9 cellular contexts compared by ENCODE assay signal in genomic region chr1:32273389-32274208, GRCh38. TPM values are rescaled to one million over a fixed set of nuclear protein-coding genes. Genes with fewer than 3 reads are reported as not detected.
A peak's percentile ranks its signal among the peaks of the same experiment; 100 is the strongest.
DNase-seq lines count a peak whose midpoint lies in the region; ATAC-seq and TF ChIP-seq lines count a peak whose summit lies in the region.
"Had no signal": no experiment of that assay in that cellular context is flagged by ENCODE, and none has a peak within 500 bp of the region (broad histone marks: within the 10 kb centered on the region; RNA-seq: fewer than 3 reads in every experiment).

No MANE protein-coding gene starts in this region.

- no peak overlapping the region for H3K23ac ChIP-seq in neuronal stem cell (ENCODE audit: low read depth, low read length, poor library complexity)

- DNase-seq in H7 (peak; percentile 89), PC-9 (peak; percentile 79 to 86), neuronal stem cell (ENCODE audit: low spot score) (no peak), progenitor cell of endocrine pancreas (ENCODE audit: low spot score, unreplicated experiment) (no peak), NCI-H1092 (lab: John Stamatoyannopoulos, UW) (no peak), MV-4-11 (lab: John Stamatoyannopoulos, UW) (no peak)
- DNase-seq in activated naive CD4-positive, alpha-beta T cell treated with Interleukin-2 at 50 U/mL for 16 hours = peak; percentile 79

- H3K9me2 ChIP-seq in PC-9 (ENCODE audit: insufficient read depth) = no peaks in the 10 kb centered on the region

- peaks cover 3% of the 10 kb centered on the region for H3K36me3 ChIP-seq in H7 (replicated peaks; ENCODE audit: control insufficient read depth, insufficient read depth, low read length)
- no peaks in the 10 kb centered on the region for H3K36me3 ChIP-seq in PC-9 (ENCODE audit: low read depth)
- no peaks in the 10 kb centered on the region for H3K36me3 ChIP-seq in neuronal stem cell (replicated peaks in 1 of 2; ENCODE audit: control insufficient read depth in 2 of 2, insufficient read depth in 2 of 2, low read length in 2 of 2)

- H3K18ac ChIP-seq in neuronal stem cell (ENCODE audit: low read length) = peak overlapping the region; percentile 44

- intact Hi-C loops in PC-9 (cut with micrococcal nuclease; ENCODE audit: unreplicated experiment) = no loop called here

- no peak for ATAC-seq in HG02623 (IDR thresholded peaks at IDR 0.05; ENCODE audit: unreplicated experiment)

- H3K79me1 ChIP-seq in neuronal stem cell (ENCODE audit: low read depth, low read length) = no peaks in the 10 kb centered on the region

- TSS peak; percentile 94 for BruUV-seq in PC-9 (replicated peaks; lab: Mats Ljungman, UMichigan)

- peaks cover 9% of the 10 kb centered on the region for H3K4me1 Mint-ChIP-seq in progenitor cell of endocrine pancreas (ENCODE audit: low read depth)

- H4K8ac ChIP-seq in neuronal stem cell (ENCODE audit: low read depth, low read length) = no peak overlapping the region

- no peak overlapping the region for H3K14ac ChIP-seq in neuronal stem cell (ENCODE audit: low read length)

- H2AFZ ChIP-seq in PC-9 = peak overlapping the region; percentile 67; the same call in 1 of the 2 replicates
- peak overlapping the region; percentile 25 for H2AFZ ChIP-seq in neuronal stem cell (ENCODE audit: low read length)

- H3K9me3 ChIP-seq in PC-9 (ENCODE audit: insufficient read depth, low read depth) (no peaks in the 10 kb centered on the region), neuronal stem cell (replicated peaks in 1 of 2; ENCODE audit: control insufficient read depth in 2 of 2, insufficient read depth in 1 of 2, low read depth in 1 of 2, low read length in 2 of 2) (no peaks in the 10 kb centered on the region)

- no peaks in the 10 kb centered on the region for H3K79me2 ChIP-seq in PC-9 (ENCODE audit: low read depth)

- peaks cover 18% of the 10 kb centered on the region for H3K4me1 ChIP-seq in PC-9 (replicated peaks; ENCODE audit: insufficient read depth)
- peaks cover 0 to 1% of the 10 kb centered on the region in 2 donors for H3K4me1 ChIP-seq in neuronal stem cell (ENCODE audit: control insufficient read depth in 2 of 2, insufficient read depth in 1 of 2, low read depth in 1 of 2, low read length in 2 of 2)

- H3K4me3 ChIP-seq in H7 (ENCODE audit: insufficient read depth, low read depth, low read length) (peak overlapping the region; percentile 42), PC-9 (peak overlapping the region; percentile 38; the same call in 1 of the 2 replicates), neuronal stem cell (ENCODE audit: low read length in 2 of 2) (peak overlapping the region in 1 of 2 donors; percentile 65)
- H3K4me3 ChIP-seq: lung had no signal

- H3K9ac ChIP-seq in neuronal stem cell (ENCODE audit: low read depth, low read length, poor library complexity) = no peak overlapping the region

- no peaks in the 10 kb centered on the region for H3K36me3 Mint-ChIP-seq in progenitor cell of endocrine pancreas (ENCODE audit: insufficient read depth)

- no peak overlapping the region for H3K27ac Mint-ChIP-seq in progenitor cell of endocrine pancreas

- POLR2A ChIA-PET in PC-9 (lab: Charles Lee; ENCODE audit: unreplicated experiment) = interaction anchor here (0.6 kb wide), 2 partner anchors 17 to 194 kb away, joined by 4 to 6 read pairs; no protein-coding TSS in a partner anchor

- H2BK12ac ChIP-seq in neuronal stem cell (ENCODE audit: low read length) = no peak overlapping the region

- no peak overlapping the region for H3K4me3 Mint-ChIP-seq in progenitor cell of endocrine pancreas (ENCODE audit: low read depth)

- H3K27me3 ChIP-seq in H7 (ENCODE audit: control insufficient read depth, insufficient read depth, low read length) = peaks cover 4% of the 10 kb centered on the region; the same call in 1 of the 2 replicates
- H3K27me3 ChIP-seq in PC-9 (ENCODE audit: insufficient read depth, low read depth) = no peaks in the 10 kb centered on the region
- H3K27me3 ChIP-seq in neuronal stem cell (ENCODE audit: control insufficient read depth in 3 of 3, insufficient read depth in 3 of 3, low read depth in 1 of 3, low read length in 3 of 3) = peaks cover 0 to 15% (median 14%) of the 10 kb centered on the region in 3 experiments

- no peak overlapping the region for H2AK5ac ChIP-seq in neuronal stem cell (ENCODE audit: low read depth, low read length)

- H2BK15ac ChIP-seq in neuronal stem cell (ENCODE audit: low read length) = no peak overlapping the region

- no peaks in the 10 kb centered on the region for H3K9me3 Mint-ChIP-seq in progenitor cell of endocrine pancreas (ENCODE audit: low read depth)

- TF ChIP-seq CTCF in PC-9 (conservative IDR thresholded peaks at IDR 0.05) (peak; percentile 53), progenitor cell of endocrine pancreas (IDR thresholded peaks at IDR 0.05; ENCODE audit: unreplicated experiment) (no peak)

- H2BK120ac ChIP-seq in neuronal stem cell (ENCODE audit: low read depth, low read length) = no peak overlapping the region

- peaks cover 6% of the 10 kb centered on the region; the same call in 1 of the 2 replicates for H3F3A ChIP-seq in PC-9 (ENCODE audit: insufficient read depth, low read depth)

- H3K27ac ChIP-seq in PC-9 = peak overlapping the region; percentile 4; the same call in 1 of the 2 replicates
- H3K27ac ChIP-seq in neuronal stem cell (replicated peaks; ENCODE audit: low read length) = no peak overlapping the region

- H4K91ac ChIP-seq in neuronal stem cell (ENCODE audit: low read depth, low read length, poor library complexity) = no peak overlapping the region

- peak overlapping the region; percentile 86 for H3K4me2 ChIP-seq in PC-9
- H3K4me2 ChIP-seq in neuronal stem cell (ENCODE audit: insufficient read depth, low read length, poor library complexity, severe bottlenecking) = no peak overlapping the region

- H3K4ac ChIP-seq in neuronal stem cell (ENCODE audit: low read length) = no peak overlapping the region

- no peak overlapping the region for H2BK5ac ChIP-seq in neuronal stem cell (ENCODE audit: low read length)

- CTCF ChIA-PET in PC-9 (lab: Charles Lee) = no interaction called here

- 100% methylated on average over 1 of the region's 10 CpGs; no CpG with 5 or more reads in 1 of the 2 donors for WGBS in neuronal stem cell (ENCODE audit: extremely low coverage in 2 of 2, insufficient read length in 2 of 2, insufficient replicate concordance in 1 of 2), 2 donors

- H3K27me3 Mint-ChIP-seq in progenitor cell of endocrine pancreas = peaks cover 9% of the 10 kb centered on the region

- no peaks in the 10 kb centered on the region for H4K20me1 ChIP-seq in PC-9 (ENCODE audit: insufficient read depth)

RNA-seq across cellular contexts. Expression of gene HDAC1, which starts 18.3 kb away (rescaled TPM):
- total RNA-seq in H7 (2014; rRNA removed; shearing (Covaris generic)) = 133 and 151 TPM in 2 replicates
- total RNA-seq in PC-9 (2021) = 131 and 171 TPM in 2 replicates
- polyA plus RNA-seq in neuronal stem cell (2013, experiment 1 of 2) = 85.9 TPM
- 84.7 TPM for polyA plus RNA-seq in neuronal stem cell (2013, experiment 2 of 2)
- 197 and 207 TPM in 2 replicates for total RNA-seq in progenitor cell of endocrine pancreas

RNA-seq across cellular contexts. Expression of gene LCK, which starts 22.5 kb away (rescaled TPM):
- total RNA-seq in H7 (2014; rRNA removed; shearing (Covaris generic)) = 70.5 and 75.8 TPM in 2 replicates
- total RNA-seq in PC-9 (2021) (2.0 and 2.6 TPM in 2 replicates), progenitor cell of endocrine pancreas (0.77 and 1.2 TPM in 2 replicates)
- 0.01 TPM for polyA plus RNA-seq in neuronal stem cell (2013, experiment 1 of 2)
- 0.08 TPM for polyA plus RNA-seq in neuronal stem cell (2013, experiment 2 of 2)

RNA-seq across cellular contexts. Expression of gene FAM167B, which starts 26.6 kb away (rescaled TPM):
- total RNA-seq in H7 (2014; rRNA removed; shearing (Covaris generic)) = 3.1 and 4.1 TPM in 2 replicates
- total RNA-seq in PC-9 (2021) = 1.6 and 2.2 TPM in 2 replicates
- 4.3 TPM for polyA plus RNA-seq in neuronal stem cell (2013, experiment 1 of 2)
- 4.2 TPM for polyA plus RNA-seq in neuronal stem cell (2013, experiment 2 of 2)
- total RNA-seq in progenitor cell of endocrine pancreas = 3.8 and 4.4 TPM in 2 replicates

RNA-seq across cellular contexts. Expression of gene EIF3I, which starts 51.4 kb away (rescaled TPM):
- 458 and 547 TPM in 2 replicates for total RNA-seq in H7 (2014; rRNA removed; shearing (Covaris generic))
- 199 and 229 TPM in 2 replicates for total RNA-seq in PC-9 (2021)
- 141 TPM for polyA plus RNA-seq in neuronal stem cell (2013, experiment 1 of 2)
- polyA plus RNA-seq in neuronal stem cell (2013, experiment 2 of 2) = 146 TPM
- total RNA-seq in progenitor cell of endocrine pancreas = 143 and 145 TPM in 2 replicates

RNA-seq across cellular contexts. Expression of gene TMEM234, which starts 51.4 kb away (rescaled TPM):
- 11.8 and 16.3 TPM in 2 replicates for total RNA-seq in H7 (2014; rRNA removed; shearing (Covaris generic))
- total RNA-seq in PC-9 (2021) = 14.1 and 18.1 TPM in 2 replicates
- 7.0 TPM for polyA plus RNA-seq in neuronal stem cell (2013, experiment 1 of 2)
- polyA plus RNA-seq in neuronal stem cell (2013, experiment 2 of 2) = 7.0 TPM
- 43.2 and 49.2 TPM in 2 replicates for total RNA-seq in progenitor cell of endocrine pancreas

Comparison
In these comparisons a context has a peak if more than half of its experiments do, and no peak if none do; other contexts are left out.
1. DNase-seq: peak in H7 (single experiment), PC-9 (2 of 2) and activated naive CD4-positive, alpha-beta T cell treated with Interleukin-2 at 50 U/mL for 16 hours (single experiment); none in neuronal stem cell (single experiment), progenitor cell of endocrine pancreas (single experiment), NCI-H1092 (single experiment) and MV-4-11 (single experiment).
2. RNA of gene LCK, which starts 22.5 kb away (total RNA-seq): 70.5 to 75.8 TPM in H7; 2.0 to 2.6 TPM in PC-9 and 0.77 to 1.2 TPM in progenitor cell of endocrine pancreas; every median in the first group is over 10 times any median in the second.